ENCODE assay signal across 17 cellular contexts in the genomic region with DNA sequence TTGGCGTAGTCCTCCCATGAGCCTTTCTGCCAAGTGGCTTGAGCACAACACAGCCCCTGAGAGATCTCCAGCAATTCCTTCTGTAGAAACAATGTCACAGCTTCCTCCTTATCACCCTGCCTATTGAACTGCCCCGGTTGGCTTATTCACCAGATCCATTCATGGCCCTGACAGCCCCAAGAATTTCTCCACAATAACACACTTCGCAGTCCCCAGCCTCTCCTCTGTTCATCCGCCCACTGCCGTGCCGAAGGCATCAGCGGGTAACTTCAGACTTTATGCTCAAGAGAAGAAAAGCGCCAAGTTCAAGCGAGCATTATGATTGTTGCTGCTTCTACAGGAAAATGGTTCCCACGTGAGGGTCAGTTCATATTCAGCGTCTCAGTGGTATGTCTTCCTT.
DNase-seq lines count a peak whose midpoint lies in the region; ATAC-seq and TF ChIP-seq lines count a peak whose summit lies in the region.
"Had no signal": no experiment of that assay in that cellular context is flagged by ENCODE, and none has a peak within 500 bp of the region (broad histone marks: within the 10 kb centered on the region; RNA-seq: fewer than 3 reads in every experiment).

No MANE protein-coding gene starts in this region.

- TF ChIP-seq EP300 in esophagus muscularis mucosa (IDR thresholded peaks at IDR 0.05) (no peak), stomach (IDR thresholded peaks at IDR 0.05) (no peak)

- TF ChIP-seq CTCF in right atrium auricular region (IDR thresholded peaks at IDR 0.05) = no peak
- no peak for TF ChIP-seq CTCF in heart left ventricle (IDR thresholded peaks at IDR 0.05)
- no peak for TF ChIP-seq CTCF in esophagus muscularis mucosa (IDR thresholded peaks at IDR 0.05)
- no peak for TF ChIP-seq CTCF in vagina (IDR thresholded peaks at IDR 0.05)
- TF ChIP-seq CTCF in stomach (IDR thresholded peaks at IDR 0.05) = no peak
- TF ChIP-seq CTCF in GM13977 (IDR thresholded peaks at IDR 0.05; ENCODE audit: extremely low read depth, insufficient read depth, missing control alignments) = no peak

- H3K36me3 ChIP-seq in right atrium auricular region (no peaks in the 10 kb centered on the region), heart left ventricle (no peaks in the 10 kb centered on the region), esophagus muscularis mucosa (no peaks in the 10 kb centered on the region), vagina (no peaks in the 10 kb centered on the region), stomach (no peaks in the 10 kb centered on the region)

- intact Hi-C loops in heart left ventricle (cut with DNase I) (no loop called here), esophagus muscularis mucosa (cut with DNase I) (no loop called here), vagina (cut with DNase I) (no loop called here), stomach (cut with DNase I; ENCODE audit: low total_unique reads) (no loop called here)

- no peak for DNase-seq in right atrium auricular region (ENCODE audit: low spot score)
- no peak for DNase-seq in heart left ventricle
- DNase-seq in esophagus muscularis mucosa (ENCODE audit: extremely low spot score) = peak; percentile 79
- peak in 1 of 2 donors; percentile 69 for DNase-seq in vagina (ENCODE audit: extremely low spot score in 2 of 2)
- no peak for DNase-seq in stomach
- DNase-seq in COLO668 (lab: John Stamatoyannopoulos, UW; ENCODE audit: unreplicated experiment) = no peak
- DNase-seq in GM13977 (ENCODE audit: low spot score) = no peak
- DNase-seq: AML-193; CD4-positive, alpha-beta T cell; DMS79 treated with DMSO at 0.1 percent for 48 hours; GF-D8; HCEC 1CT had no signal

- H3K4me3 ChIP-seq in right atrium auricular region (no peak overlapping the region), heart left ventricle (no peak overlapping the region), esophagus muscularis mucosa (no peak overlapping the region), vagina (no peak overlapping the region), stomach (no peak overlapping the region)
- H3K4me3 ChIP-seq: A549 had no signal

- peaks cover 0 to 5% of the 10 kb centered on the region in 2 donors for H3K9me3 ChIP-seq in right atrium auricular region
- peaks cover 0 to 11% (median 0%) of the 10 kb centered on the region in 12 donors for H3K9me3 ChIP-seq in heart left ventricle
- no peaks in the 10 kb centered on the region for H3K9me3 ChIP-seq in esophagus muscularis mucosa
- H3K9me3 ChIP-seq in vagina = no peaks in the 10 kb centered on the region
- H3K9me3 ChIP-seq in stomach = no peaks in the 10 kb centered on the region
- H3K9me3 ChIP-seq: A549 had no signal

- in situ Hi-C loops in GM13977 (cut with MboI; ENCODE audit: low pct_unique_long_range_greater_than_20kb, low sequenced_read_pairs, unreplicated experiment) = no loop called here

- H3K4me1 ChIP-seq in right atrium auricular region (peaks cover 0 to 16% of the 10 kb centered on the region in 2 donors), heart left ventricle (peaks cover 0 to 8% (median 0%) of the 10 kb centered on the region in 12 donors), esophagus muscularis mucosa (no peaks in the 10 kb centered on the region), vagina (peaks cover 12% of the 10 kb centered on the region), stomach (no peaks in the 10 kb centered on the region)
- H3K4me1 ChIP-seq: A549 had no signal

- no peak for ATAC-seq in heart left ventricle
- ATAC-seq: A549 had no signal

- H3K27ac ChIP-seq in right atrium auricular region = peak overlapping the region; percentile 46 to 60
- H3K27ac ChIP-seq in heart left ventricle = no peak overlapping the region
- H3K27ac ChIP-seq in esophagus muscularis mucosa (replicated peaks in 1 of 4) = no peak overlapping the region
- H3K27ac ChIP-seq in temporal lobe (ENCODE audit: low read depth, low read length) = peak overlapping the region; percentile 71
- H3K27ac ChIP-seq in vagina = peak overlapping the region; percentile 10
- no peak overlapping the region for H3K27ac ChIP-seq in stomach
- H3K27ac ChIP-seq: 22Rv1, A549, C4-2B, HL-60 had no signal

- TF ChIP-seq POLR2A in heart left ventricle (IDR thresholded peaks at IDR 0.05) (no peak), esophagus muscularis mucosa (IDR thresholded peaks at IDR 0.05; ENCODE audit: low read depth) (no peak), vagina (IDR thresholded peaks at IDR 0.05) (no peak), stomach (IDR thresholded peaks at IDR 0.05) (no peak)

- H3K27me3 ChIP-seq in right atrium auricular region (no peaks in the 10 kb centered on the region), heart left ventricle (peaks cover 0 to 8% (median 0%) of the 10 kb centered on the region in 9 donors), esophagus muscularis mucosa (peaks cover 0 to 6% (median 0%) of the 10 kb centered on the region in 4 donors), vagina (no peaks in the 10 kb centered on the region), stomach (no peaks in the 10 kb centered on the region)

- WGBS in heart left ventricle, 4 donors = 92 to 94% (median 93%) methylated on average over 11 of the region's 11 CpGs
- WGBS in esophagus muscularis mucosa = 99% methylated on average over 11 of the region's 11 CpGs
- 90 to 95% (median 91%) methylated on average over 11 of the region's 11 CpGs for WGBS in stomach, 5 donors

Comparison
In these comparisons a context has a peak if more than half of its experiments do, and no peak if none do; other contexts are left out.
1. H3K27ac ChIP-seq: peak in right atrium auricular region (2 of 2), temporal lobe (single experiment) and vagina (single experiment); none in heart left ventricle (0 of 12), esophagus muscularis mucosa (0 of 4) and stomach (0 of 5).